8 cellular contexts compared by ENCODE assay signal in genomic region chr17:5078106-5079028, GRCh38. TPM values are rescaled to one million over a fixed set of nuclear protein-coding genes. Genes with fewer than 3 reads are reported as not detected.
DNase-seq lines count a peak whose midpoint lies in the region; ATAC-seq and TF ChIP-seq lines count a peak whose summit lies in the region.

Gene ZFP3, plus strand, starts transcription at chr17:5078467. Its CDS starts 13,038 bp downstream, at chr17:5091505.

- H3K36me3 Mint-ChIP-seq in activated T-helper 17 cell treated with anti-CD3 and anti-CD28 coated beads, Interleukin-2, amount 50 U/mL, for 72 hours (ENCODE audit: low read depth): peaks cover 6% of the 10 kb centered on the region

- peak; percentile 86 for ATAC-seq in HG03354 (IDR thresholded peaks at IDR 0.05; ENCODE audit: poor library complexity, severe bottlenecking, unreplicated experiment)
- peak; percentile 92 for ATAC-seq in activated T-helper 17 cell treated with anti-CD3 and anti-CD28 coated beads, Interleukin-2, amount 50 U/mL, for 72 hours (replicated peaks)

- H3K4me3 ChIP-seq in NT2/D1 (ENCODE audit: insufficient read length, low read depth): peak within 1 kb of the TSS; percentile 35
- H3K4me3 ChIP-seq in fibroblast of the aortic adventitia (ENCODE audit: low read depth, low read length): peak within 1 kb of the TSS; percentile 77

- H3K9me3 Mint-ChIP-seq in activated T-helper 17 cell treated with anti-CD3 and anti-CD28 coated beads, Interleukin-2, amount 50 U/mL, for 72 hours: peaks cover 4% of the 10 kb centered on the region

- H3K27me3 Mint-ChIP-seq in activated T-helper 17 cell treated with anti-CD3 and anti-CD28 coated beads, Interleukin-2, amount 50 U/mL, for 72 hours: no peaks in the 10 kb centered on the region

- H3K27ac Mint-ChIP-seq in activated T-helper 17 cell treated with anti-CD3 and anti-CD28 coated beads, Interleukin-2, amount 50 U/mL, for 72 hours: peak within 1 kb of the TSS; percentile 41

- H3K9ac ChIP-seq in NT2/D1 (ENCODE audit: insufficient read length, low read depth): no peak within 1 kb of the TSS

- peaks cover 20% of the 10 kb centered on the region for H3K4me1 Mint-ChIP-seq in activated T-helper 17 cell treated with anti-CD3 and anti-CD28 coated beads, Interleukin-2, amount 50 U/mL, for 72 hours

- peak within 1 kb of the TSS; percentile 79 for H3K4me3 Mint-ChIP-seq in activated T-helper 17 cell treated with anti-CD3 and anti-CD28 coated beads, Interleukin-2, amount 50 U/mL, for 72 hours

- DNase-seq in AG08395 (ENCODE audit: low spot score): peak; percentile 89
- DNase-seq in NT2/D1 (ENCODE audit: low read depth, low spot score): peak; percentile 30
- DNase-seq in fibroblast of the aortic adventitia (ENCODE audit: low read depth): peak; percentile 83
- DNase-seq in nucleus accumbens (lab: John Stamatoyannopoulos, UW): peak; percentile 28 to 95 (median 84)
- DNase-seq in stromal cell of bone marrow (ENCODE audit: low read depth): peak; percentile 63

- H3K9me3 ChIP-seq in NT2/D1 (ENCODE audit: insufficient read depth, low read length): peaks cover 19% of the 10 kb centered on the region; the same call in 1 of the 2 replicates

- no peak for TF ChIP-seq CTCF in fibroblast of the aortic adventitia (IDR thresholded peaks at IDR 0.05; ENCODE audit: insufficient read depth, low read length)

- H3K4me1 ChIP-seq in NT2/D1 (ENCODE audit: insufficient read depth, insufficient read length): no peaks in the 10 kb centered on the region

- in situ Hi-C loops in GM18951 (cut with MboI; ENCODE audit: low sequenced_read_pairs, unreplicated experiment): no loop called here

- H3K36me3 ChIP-seq in NT2/D1 (ENCODE audit: insufficient read depth, insufficient read length, low read length): no peaks in the 10 kb centered on the region

- TF ChIP-seq POLR2A in GM18951 (IDR thresholded peaks at IDR 0.05; ENCODE audit: extremely low read depth, insufficient read depth, insufficient read length): peak; percentile 83

- H3K27me3 ChIP-seq in NT2/D1 (ENCODE audit: insufficient read depth, insufficient read length): peaks cover 7% of the 10 kb centered on the region

RNA-seq across cellular contexts. Expression of gene ZFP3, which starts in this region (rescaled TPM):
- total RNA-seq in activated T-helper 17 cell treated with anti-CD3 and anti-CD28 coated beads, Interleukin-2, amount 50 U/mL, for 72 hours: 1 to 10 TPM; 1.4 to 1.9 TPM
- total RNA-seq in fibroblast of the aortic adventitia (ENCODE audit: low replicate concordance): 0.74 and 1.4 TPM in 2 replicates

Comparison
In these comparisons a context has a peak if more than half of its experiments do, and no peak if none do; other contexts are left out.
1. Peak in every context shown above with its lines: DNase-seq, ATAC-seq and H3K4me3 ChIP-seq.
2. DNase-seq: peak in every context shown above with its lines; median percentile 89 in AG08395; 84 in nucleus accumbens; 83 in fibroblast of the aortic adventitia; 63 in stromal cell of bone marrow; 30 in NT2/D1.